ENCODE assay signal across 8 cellular contexts in genomic region chr10:100986623-100986951, GRCh38. TPM values are rescaled to one million over a fixed set of nuclear protein-coding genes. Genes with fewer than 3 reads are reported as not detected.
A peak's percentile ranks its signal among the peaks of the same experiment; 100 is the strongest.
DNase-seq lines count a peak whose midpoint lies in the region; ATAC-seq and TF ChIP-seq lines count a peak whose summit lies in the region.

No MANE protein-coding gene starts in this region.

- H3K4me3 ChIP-seq in HEK293 (ENCODE audit: low read depth, low read length) (peak overlapping the region; percentile 95), iPS-11a (ENCODE audit: low read depth, low read length) (peak overlapping the region; percentile 98), spleen (peak overlapping the region; percentile 74 to 99 (median 94))

- no peaks in the 10 kb centered on the region for H3K27me3 ChIP-seq in spleen (replicated peaks in 1 of 7)

- TF ChIP-seq CTCF in HEK293 (tag by site-specific recombination; IDR thresholded peaks at IDR 0.05) (no peak), spleen (IDR thresholded peaks at IDR 0.05 in 8 of 11, conservative IDR thresholded peaks at IDR 0.05 in 3 of 11) (no peak)

- H3K9me3 ChIP-seq in HEK293 (ENCODE audit: control insufficient read depth, insufficient read depth, low read depth, low read length) = no peaks in the 10 kb centered on the region
- no peaks in the 10 kb centered on the region for H3K9me3 ChIP-seq in spleen

- DNase-seq in activated CD8-positive, alpha-beta T cell treated with anti-CD3 and anti-CD28 coated beads, Interleukin-2, amount 10 ng/mL, durations not matched to agents 7 days and 5 days = no peak
- DNase-seq in spleen = no peak
- DNase-seq in COR-L47 (lab: John Stamatoyannopoulos, UW) = no peak
- no peak for DNase-seq in NCI-H1105 (lab: John Stamatoyannopoulos, UW)
- no peak for DNase-seq in HT-29 (ENCODE audit: low spot score)
- DNase-seq in NCI-H2171 (lab: John Stamatoyannopoulos, UW) = no peak

- POLR2A ChIA-PET in HEK293 (lab: Yijun Ruan, JAX) = interaction anchor here (1.5 kb wide), 1 partner anchor 73 kb away, joined by 6 read pairs; the partner anchor contains the start of gene SLF2
- POLR2A ChIA-PET in activated CD8-positive, alpha-beta T cell treated with anti-CD3 and anti-CD28 coated beads, Interleukin-2, amount 10 ng/mL, durations not matched to agents 7 days and 5 days (lab: Charles Lee) = no interaction called here

- no peak for TF ChIP-seq POLR2A in spleen (IDR thresholded peaks at IDR 0.05)

- ATAC-seq in activated CD8-positive, alpha-beta T cell treated with anti-CD3 and anti-CD28 coated beads, Interleukin-2, amount 10 ng/mL, durations not matched to agents 7 days and 5 days = no peak

- peak overlapping the region; percentile 88 for H3K4me3 Mint-ChIP-seq in activated CD8-positive, alpha-beta T cell treated with anti-CD3 and anti-CD28 coated beads, Interleukin-2, amount 10 ng/mL, durations not matched to agents 7 days and 5 days

- H3K27me3 Mint-ChIP-seq in activated CD8-positive, alpha-beta T cell treated with anti-CD3 and anti-CD28 coated beads, Interleukin-2, amount 10 ng/mL, durations not matched to agents 7 days and 5 days (ENCODE audit: low read depth) = no peaks in the 10 kb centered on the region

- peak overlapping the region; percentile 4 for H3K27ac Mint-ChIP-seq in activated CD8-positive, alpha-beta T cell treated with anti-CD3 and anti-CD28 coated beads, Interleukin-2, amount 10 ng/mL, durations not matched to agents 7 days and 5 days

- intact Hi-C loops in spleen (cut with DNase I; ENCODE audit: low total_unique reads) = no loop called here

- H3K36me3 Mint-ChIP-seq in activated CD8-positive, alpha-beta T cell treated with anti-CD3 and anti-CD28 coated beads, Interleukin-2, amount 10 ng/mL, durations not matched to agents 7 days and 5 days (ENCODE audit: low read depth) = peaks cover 29% of the 10 kb centered on the region

- H3K27ac ChIP-seq in HEK293 (ENCODE audit: extremely low read depth, low read depth, low read length) (peak overlapping the region; percentile 82; the same call in 1 of the 2 replicates), spleen (peak overlapping the region in 4 of 8 donors; percentile 76 to 89 (median 81))

- CTCF ChIA-PET in HEK293 (lab: Yijun Ruan, JAX) = interaction anchor here (6.4 to 16.6 kb wide), 2 partner anchors 11 to 30 kb away, joined by 49 to 274 read pairs; partner anchors contain the start of gene LZTS2
- CTCF ChIA-PET in activated CD8-positive, alpha-beta T cell treated with anti-CD3 and anti-CD28 coated beads, Interleukin-2, amount 10 ng/mL, durations not matched to agents 7 days and 5 days (lab: Charles Lee) = interaction anchor here (1.7 to 6.0 kb wide), 2 partner anchors 11 to 28 kb away, joined by 7 to 60 read pairs; partner anchors contain the start of gene LZTS2

- 27 to 50% (median 29%) methylated on average over 8 to 17 of the region's 17 CpGs for WGBS in spleen, 5 donors

- no peaks in the 10 kb centered on the region for H3K9me3 Mint-ChIP-seq in activated CD8-positive, alpha-beta T cell treated with anti-CD3 and anti-CD28 coated beads, Interleukin-2, amount 10 ng/mL, durations not matched to agents 7 days and 5 days (ENCODE audit: insufficient read depth)

- H3K4me1 Mint-ChIP-seq in activated CD8-positive, alpha-beta T cell treated with anti-CD3 and anti-CD28 coated beads, Interleukin-2, amount 10 ng/mL, durations not matched to agents 7 days and 5 days (ENCODE audit: low read depth) = peaks cover 44% of the 10 kb centered on the region

- H3K4me1 ChIP-seq in HEK293 (ENCODE audit: control insufficient read depth, insufficient read depth, low read length) = peaks cover 6% of the 10 kb centered on the region
- H3K4me1 ChIP-seq in spleen = peaks cover 12 to 55% (median 39%) of the 10 kb centered on the region in 6 donors

- H3K36me3 ChIP-seq in HEK293 (ENCODE audit: control insufficient read depth in 2 of 2, insufficient read depth in 1 of 2, low read length in 2 of 2) (peaks cover 19 to 72% of the 10 kb centered on the region in 2 experiments), spleen (peaks cover 0 to 77% (median 27%) of the 10 kb centered on the region in 6 donors)

TF ChIP-seq in HEK293, 187 proteins besides CTCF, POLR2A, EP300 and RAD21:
- no peak for TF ChIP-seq ZNF692 (tag by site-specific recombination; IDR thresholded peaks at IDR 0.05)
- TF ChIP-seq ZNF449 (tag by site-specific recombination; IDR thresholded peaks at IDR 0.05) = 0 out of 2 replicates have a peak, but pooled peaks have one; percentile 34

RNA-seq across cellular contexts. Expression of gene MRPL43, which starts 0.7 kb away (rescaled TPM):
- total RNA-seq in activated CD8-positive, alpha-beta T cell treated with anti-CD3 and anti-CD28 coated beads, Interleukin-2, amount 10 ng/mL, durations not matched to agents 7 days and 5 days = 10 to 100 TPM; 46.1 to 48.9 TPM
- 10 to 100 TPM; 38.3 to 55.9 (median 48.4) TPM for total RNA-seq in spleen
- polyA plus RNA-seq in spleen = 10 to 100 TPM; 70.4 to 92.4 (median 79.1) TPM
- 141 and 174 TPM in 2 replicates for total RNA-seq in HT-29 (2014; rRNA removed; shearing (Covaris generic))

RNA-seq across cellular contexts. Expression of gene TWNK, which starts 0.8 kb away (rescaled TPM):
- 10 to 100 TPM; 11.8 to 13.3 TPM for total RNA-seq in activated CD8-positive, alpha-beta T cell treated with anti-CD3 and anti-CD28 coated beads, Interleukin-2, amount 10 ng/mL, durations not matched to agents 7 days and 5 days
- total RNA-seq in spleen = 1 to 10 TPM; 5.6 to 9.4 (median 8.5) TPM
- polyA plus RNA-seq in spleen = 1 to 10 TPM; 7.4 to 9.9 (median 7.9) TPM
- 15.9 and 18.8 TPM in 2 replicates for total RNA-seq in HT-29 (2014; rRNA removed; shearing (Covaris generic))

RNA-seq across cellular contexts. Expression of gene LZTS2, which starts 13.0 kb away (rescaled TPM):
- 10 to 100 TPM; 11.6 to 13.8 TPM for total RNA-seq in activated CD8-positive, alpha-beta T cell treated with anti-CD3 and anti-CD28 coated beads, Interleukin-2, amount 10 ng/mL, durations not matched to agents 7 days and 5 days
- total RNA-seq in spleen = 10 to 100 TPM; 40.9 to 76.6 (median 56.9) TPM
- polyA plus RNA-seq in spleen = 10 to 100 TPM; 21.8 to 55.3 (median 25.9) TPM
- 154 and 172 TPM in 2 replicates for total RNA-seq in HT-29 (2014; rRNA removed; shearing (Covaris generic))

RNA-seq across cellular contexts. Expression of gene SEMA4G, which starts 17.3 kb away (rescaled TPM):
- total RNA-seq in activated CD8-positive, alpha-beta T cell treated with anti-CD3 and anti-CD28 coated beads, Interleukin-2, amount 10 ng/mL, durations not matched to agents 7 days and 5 days = under 1 TPM; 0.16 to 0.40 TPM
- 1 to 10 TPM in 5 of 7 donors, under 1 TPM in 2; 0.46 to 2.8 (median 1.1) TPM for total RNA-seq in spleen
- under 1 TPM; 0.52 to 0.83 (median 0.74) TPM for polyA plus RNA-seq in spleen
- 24.6 and 29.6 TPM in 2 replicates for total RNA-seq in HT-29 (2014; rRNA removed; shearing (Covaris generic))

RNA-seq across cellular contexts. Expression of gene PDZD7, which starts 44.3 kb away (rescaled TPM):
- total RNA-seq in activated CD8-positive, alpha-beta T cell treated with anti-CD3 and anti-CD28 coated beads, Interleukin-2, amount 10 ng/mL, durations not matched to agents 7 days and 5 days = under 1 TPM; 0.47 to 0.50 TPM
- 1 to 10 TPM in 5 of 7 donors, under 1 TPM in 2; 0.42 to 2.3 (median 1.6) TPM for total RNA-seq in spleen
- polyA plus RNA-seq in spleen = under 1 TPM; 0.17 to 0.77 (median 0.30) TPM
- total RNA-seq in HT-29 (2014; rRNA removed; shearing (Covaris generic)) = 6.3 and 7.4 TPM in 2 replicates
